Comparison of ENCODE assay signal across 2 cellular contexts in genomic region chr9:122138560-122139268, GRCh38.
TF ChIP-seq lines count a peak whose summit lies in the region.

No MANE protein-coding gene starts in this region.

TF ChIP-seq in SK-N-SH treated with all-trans-retinoic acid at 6 μM for 48 hours, 23 proteins besides CTCF, POLR2A, EP300 and RAD21 (continued from another document):
- TF ChIP-seq OSR1 (CRISPR knock-in tag; IDR thresholded peaks at IDR 0.05) (no peak), ZNF565 (CRISPR knock-in tag; conservative IDR thresholded peaks at IDR 0.05; ENCODE audit: low read depth) (no peak), TOX (CRISPR knock-in tag; IDR thresholded peaks at IDR 0.05; ENCODE audit: borderline replicate concordance) (no peak), SNAI2 (CRISPR knock-in tag; IDR thresholded peaks at IDR 0.05) (no peak), ZNF70 (CRISPR knock-in tag; IDR thresholded peaks at IDR 0.05) (no peak), TCF4 (CRISPR knock-in tag; IDR thresholded peaks at IDR 0.05; ENCODE audit: borderline replicate concordance) (no peak), ISL1 (CRISPR knock-in tag; IDR thresholded peaks at IDR 0.05) (no peak), CREB5 (CRISPR knock-in tag; IDR thresholded peaks at IDR 0.05; ENCODE audit: low read depth) (no peak), BACH2 (CRISPR knock-in tag; IDR thresholded peaks at IDR 0.05; ENCODE audit: borderline replicate concordance) (no peak), CSDC2 (CRISPR knock-in tag; IDR thresholded peaks at IDR 0.05) (no peak), ZFP30 (CRISPR knock-in tag; IDR thresholded peaks at IDR 0.05) (no peak), GLIS3 (CRISPR knock-in tag; IDR thresholded peaks at IDR 0.05) (no peak), PATZ1 (CRISPR knock-in tag; IDR thresholded peaks at IDR 0.05; ENCODE audit: borderline replicate concordance) (no peak), PPARA (CRISPR knock-in tag; IDR thresholded peaks at IDR 0.05; ENCODE audit: borderline replicate concordance) (no peak), ESRRG (CRISPR knock-in tag; IDR thresholded peaks at IDR 0.05) (no peak)

TF ChIP-seq in SK-N-SH, 30 proteins besides CTCF, POLR2A, EP300 and RAD21 (continued from another document):
- TF ChIP-seq FOSL2 (IDR thresholded peaks at IDR 0.05; ENCODE audit: borderline replicate concordance, low read depth), result no peak
TF ChIP-seq in SK-N-SH: peak in this region for 0.
